19 cellular contexts compared by ENCODE assay signal in the genomic region with DNA sequence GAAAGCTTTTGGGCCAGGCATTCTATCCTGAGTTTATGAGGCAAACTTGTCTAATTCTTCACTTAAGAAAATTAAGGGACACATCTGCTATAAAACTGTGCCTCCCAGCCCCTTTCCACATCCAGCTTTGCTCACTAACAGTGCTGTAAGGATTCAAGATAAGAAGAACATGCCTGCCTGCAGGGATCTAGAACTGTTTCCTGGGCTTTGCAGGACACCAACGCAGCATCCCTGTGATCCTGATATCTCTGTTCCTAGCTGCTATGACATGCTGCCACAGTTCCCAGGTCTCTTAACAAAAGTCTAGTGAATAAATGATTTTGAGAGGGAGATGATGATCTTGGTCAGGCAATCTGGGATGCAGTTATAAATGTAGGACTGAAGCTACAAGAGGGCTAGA. TPM values are rescaled to one million over a fixed set of nuclear protein-coding genes. Genes with fewer than 3 reads are reported as not detected.
DNase-seq lines count a peak whose midpoint lies in the region; ATAC-seq, FAIRE-seq and TF ChIP-seq lines count a peak whose summit lies in the region.
"Had no signal": no experiment of that assay in that cellular context is flagged by ENCODE, and none has a peak within 500 bp of the region (broad histone marks: within the 10 kb centered on the region; RNA-seq: fewer than 3 reads in every experiment).

No MANE protein-coding gene starts in this region.

- H3K4me3 ChIP-seq in GM23338 (no peak overlapping the region), SK-N-SH (ENCODE audit: low read depth in 2 of 2, low read length in 1 of 2) (no peak overlapping the region), H1 (ENCODE audit: extremely low read depth in 1 of 4, insufficient read depth in 2 of 4, low read depth in 3 of 4, low read length in 4 of 4) (no peak overlapping the region), mesendoderm (ENCODE audit: low read length) (no peak overlapping the region), right atrium auricular region (no peak overlapping the region)
- H3K4me3 ChIP-seq: BLaER1 treated with 17β-estradiol and CSF1 and Interleukin-3, amounts not matched to agents 10 nM and 100 nM; GM23248 had no signal

- no peak for TF ChIP-seq POLR2A in H1 (IDR thresholded peaks at IDR 0.05; ENCODE audit: control extremely low read depth in 1 of 2, low read depth in 2 of 2, low read length in 2 of 2)

- no peaks in the 10 kb centered on the region for H3K23me2 ChIP-seq in H1 (ENCODE audit: low read depth, low read length)

- TF ChIP-seq CTCF in GM23338 (conservative IDR thresholded peaks at IDR 0.05; ENCODE audit: low read depth in 2 of 2) = no peak
- TF ChIP-seq CTCF in SK-N-SH (IDR thresholded peaks at IDR 0.05) = no peak
- no peak for TF ChIP-seq CTCF in H1 (IDR thresholded peaks at IDR 0.05; ENCODE audit: control extremely low read depth in 1 of 3, insufficient read depth in 1 of 3, low read depth in 1 of 3, low read length in 3 of 3)
- no peak for TF ChIP-seq CTCF in right atrium auricular region (IDR thresholded peaks at IDR 0.05)

- no peak overlapping the region for H3K27ac Mint-ChIP-seq in GM23338
- H3K27ac Mint-ChIP-seq: CD8-positive, alpha-beta T cell had no signal

- H3K4ac ChIP-seq in H1 (replicated peaks; ENCODE audit: insufficient read length, low read depth, low read length) (no peak overlapping the region), mesendoderm (ENCODE audit: low read depth, low read length) (no peak overlapping the region)

- H3K23ac ChIP-seq in H1 (ENCODE audit: insufficient read length) = no peak overlapping the region
- no peak overlapping the region for H3K23ac ChIP-seq in mesendoderm (ENCODE audit: low read length)

- H2BK20ac ChIP-seq in H1 (ENCODE audit: low read length) = no peak overlapping the region

- no peak for TF ChIP-seq EP300 in SK-N-SH (IDR thresholded peaks at IDR 0.05; ENCODE audit: borderline replicate concordance in 1 of 2, low read depth in 1 of 2, low read length in 1 of 2)
- TF ChIP-seq EP300 in H1 (IDR thresholded peaks at IDR 0.05; ENCODE audit: borderline replicate concordance in 1 of 2, low read depth in 2 of 2, low read length in 2 of 2) = no peak

- H3K9ac ChIP-seq in SK-N-SH (no peak overlapping the region), H1 (replicated peaks in 1 of 4; ENCODE audit: extremely low read depth in 1 of 4, low read depth in 3 of 4, low read length in 3 of 4) (no peak overlapping the region), mesendoderm (ENCODE audit: low read length) (no peak overlapping the region)
- H3K9ac ChIP-seq: BLaER1 treated with 17β-estradiol and CSF1 and Interleukin-3, amounts not matched to agents 10 nM and 100 nM; GM23248 had no signal

- no peaks in the 10 kb centered on the region for H3K36me3 ChIP-seq in GM23338 (ENCODE audit: insufficient read depth)
- H3K36me3 ChIP-seq in SK-N-SH (replicated peaks in 1 of 2; ENCODE audit: control insufficient read depth in 1 of 2, insufficient read depth in 2 of 2, low read length in 1 of 2) = no peaks in the 10 kb centered on the region
- H3K36me3 ChIP-seq in H1 (ENCODE audit: control insufficient read depth in 2 of 4, insufficient read depth in 4 of 4, low read length in 3 of 4) = no peaks in the 10 kb centered on the region
- no peaks in the 10 kb centered on the region for H3K36me3 ChIP-seq in mesendoderm (ENCODE audit: control insufficient read depth, insufficient read depth, low read length)
- no peaks in the 10 kb centered on the region for H3K36me3 ChIP-seq in right atrium auricular region
- H3K36me3 ChIP-seq: BLaER1 treated with 17β-estradiol and CSF1 and Interleukin-3, amounts not matched to agents 10 nM and 100 nM had no signal

- 38% methylated on average over 1 of the region's 1 CpG for WGBS in SK-N-SH (ENCODE audit: low lambda C conversion rate)
- WGBS in H1 (ENCODE audit: extremely low coverage in 1 of 2, insufficient coverage in 1 of 2, insufficient read length in 1 of 2, insufficient replicate concordance in 2 of 2, low coverage in 1 of 2, low lambda C conversion rate in 2 of 2, missing lambda C conversion rate in 1 of 2), 2 experiments = 82% methylated on average over 1 of the region's 1 CpG; no CpG with 5 or more reads in 1 of the 2 experiments
- WGBS in mesendoderm (ENCODE audit: extremely low coverage, insufficient coverage, low lambda C conversion rate) = no CpG with 5 or more reads among the region's 1 CpG

- H3F3A ChIP-seq in GM23338 (replicated peaks; ENCODE audit: low read depth) = no peaks in the 10 kb centered on the region
- H3F3A ChIP-seq in SK-N-SH (replicated peaks; ENCODE audit: insufficient read depth) = peaks cover 3% of the 10 kb centered on the region

- no peak overlapping the region for H3K4me3 Mint-ChIP-seq in GM23338
- H3K4me3 Mint-ChIP-seq: CD8-positive, alpha-beta T cell had no signal

- H3K4me1 Mint-ChIP-seq in GM23338 = peaks cover 12% of the 10 kb centered on the region

- peaks cover 3% of the 10 kb centered on the region; the same call in 1 of the 3 replicates for H3K36me3 Mint-ChIP-seq in GM23338 (ENCODE audit: low read depth)
- H3K36me3 Mint-ChIP-seq: CD8-positive, alpha-beta T cell had no signal

- no peaks in the 10 kb centered on the region for H3K27me3 ChIP-seq in GM23338 (ENCODE audit: insufficient read depth)
- no peaks in the 10 kb centered on the region for H3K27me3 ChIP-seq in SK-N-SH (ENCODE audit: insufficient read depth)
- H3K27me3 ChIP-seq in H1 (replicated peaks in 1 of 4; ENCODE audit: control insufficient read depth in 3 of 4, extremely low read depth in 1 of 4, insufficient read depth in 3 of 4, low read length in 3 of 4) = no peaks in the 10 kb centered on the region
- H3K27me3 ChIP-seq in mesendoderm (ENCODE audit: insufficient read depth, low read length, poor library complexity) = no peaks in the 10 kb centered on the region
- H3K27me3 ChIP-seq in right atrium auricular region = no peaks in the 10 kb centered on the region
- H3K27me3 ChIP-seq: BLaER1 treated with 17β-estradiol and CSF1 and Interleukin-3, amounts not matched to agents 10 nM and 100 nM had no signal

- H3K79me1 ChIP-seq in H1 (ENCODE audit: low read depth, low read length) (peaks cover 4% of the 10 kb centered on the region), mesendoderm (ENCODE audit: low read length) (peaks cover 5% of the 10 kb centered on the region)

- H3K4me1 ChIP-seq in GM23338 (ENCODE audit: insufficient read depth) = peaks cover 36% of the 10 kb centered on the region
- peaks cover 14 to 26% of the 10 kb centered on the region in 2 experiments; a peak in 3 of 4 replicates for H3K4me1 ChIP-seq in SK-N-SH (ENCODE audit: control insufficient read depth in 1 of 2, insufficient read depth in 2 of 2, low read depth in 1 of 2, low read length in 1 of 2)
- H3K4me1 ChIP-seq in H1 (replicated peaks in 1 of 4; ENCODE audit: control insufficient read depth in 3 of 4, insufficient read depth in 4 of 4, low read length in 3 of 4) = peaks cover 0 to 12% (median 6%) of the 10 kb centered on the region in 4 experiments; a peak in 4 of 7 replicates
- peaks cover 8% of the 10 kb centered on the region for H3K4me1 ChIP-seq in mesendoderm (ENCODE audit: control insufficient read depth, low read depth, low read length)
- H3K4me1 ChIP-seq in right atrium auricular region = no peaks in the 10 kb centered on the region

- H3K18ac ChIP-seq in H1 (ENCODE audit: extremely low read depth, low read length) = no peak overlapping the region
- no peak overlapping the region for H3K18ac ChIP-seq in mesendoderm (ENCODE audit: low read length)

- peak; percentile 68 for FAIRE-seq in H1 (lab: Jason Lieb, UNC)
- FAIRE-seq: G401.6, GM12892, GM18507 had no signal

- TF ChIP-seq RAD21 in SK-N-SH (IDR thresholded peaks at IDR 0.05; ENCODE audit: low read length) (no peak), H1 (IDR thresholded peaks at IDR 0.05 in 1 of 2, conservative IDR thresholded peaks at IDR 0.05 in 1 of 2; ENCODE audit: low read depth in 2 of 2, low read length in 2 of 2) (no peak)

- H4K5ac ChIP-seq in H1 (ENCODE audit: insufficient read length, low read depth, low read length) (no peak overlapping the region), mesendoderm (ENCODE audit: low read length) (no peak overlapping the region)

- H3K27ac ChIP-seq in GM23338 (ENCODE audit: low read depth) = no peak overlapping the region
- H3K27ac ChIP-seq in SK-N-SH (ENCODE audit: low read depth in 2 of 2, low read length in 1 of 2) = peak overlapping the region in 1 of 2 experiments; percentile 67; a peak in 2 of 4 replicates
- no peak overlapping the region for H3K27ac ChIP-seq in H1 (ENCODE audit: low read depth, low read length)
- H3K27ac ChIP-seq in mesendoderm (ENCODE audit: low read depth, low read length) = no peak overlapping the region
- no peak overlapping the region for H3K27ac ChIP-seq in right atrium auricular region
- H3K27ac ChIP-seq: BLaER1 treated with 17β-estradiol and CSF1 and Interleukin-3, amounts not matched to agents 10 nM and 100 nM; GM23248 had no signal

- H3K9me3 ChIP-seq in SK-N-SH = no peaks in the 10 kb centered on the region
- no peaks in the 10 kb centered on the region for H3K9me3 ChIP-seq in H1 (ENCODE audit: insufficient read depth in 2 of 2, low read depth in 1 of 2, low read length in 1 of 2)
- H3K9me3 ChIP-seq in right atrium auricular region = no peaks in the 10 kb centered on the region
- H3K9me3 ChIP-seq: BLaER1 treated with 17β-estradiol and CSF1 and Interleukin-3, amounts not matched to agents 10 nM and 100 nM had no signal

- H2AK5ac ChIP-seq in H1 (ENCODE audit: low read depth, low read length) (no peak overlapping the region), mesendoderm (ENCODE audit: low read length) (no peak overlapping the region)

- H4K20me1 ChIP-seq in GM23338 (replicated peaks; ENCODE audit: insufficient read depth) (no peaks in the 10 kb centered on the region), SK-N-SH (ENCODE audit: insufficient read depth) (no peaks in the 10 kb centered on the region), H1 (replicated peaks in 1 of 2; ENCODE audit: control insufficient read depth in 1 of 2, insufficient read depth in 2 of 2, low read length in 2 of 2) (peaks cover 0 to 1% of the 10 kb centered on the region in 2 experiments)
- H4K20me1 ChIP-seq: BLaER1 treated with 17β-estradiol and CSF1 and Interleukin-3, amounts not matched to agents 10 nM and 100 nM had no signal

- peak overlapping the region; percentile 73 for H4K91ac ChIP-seq in H1 (replicated peaks; ENCODE audit: insufficient read length, low read length)

- no peak overlapping the region for H3K14ac ChIP-seq in H1 (ENCODE audit: insufficient read length)

- H2BK5ac ChIP-seq in H1 (ENCODE audit: low read depth, low read length) (no peak overlapping the region), mesendoderm (ENCODE audit: low read length) (no peak overlapping the region)

- POLR2A ChIA-PET in SK-N-SH (lab: Yijun Ruan, JAX) (no interaction called here), H1 (lab: Charles Lee; ENCODE audit: partially characterized antibody) (interaction anchor here (1.2 kb wide), 2 partner anchors 13 kb away, joined by 4 to 5 read pairs; no protein-coding TSS in a partner anchor)

- H4K8ac ChIP-seq in H1 (ENCODE audit: extremely low read depth, insufficient read depth, low read length) = no peak overlapping the region
- no peak overlapping the region for H4K8ac ChIP-seq in mesendoderm (ENCODE audit: low read depth, low read length)

- H3K4me2 ChIP-seq in GM23338 (peak overlapping the region; percentile 33; the same call in 1 of the 2 replicates), SK-N-SH (0 out of 2 replicates have a peak overlapping the region, but pooled peaks have one; percentile 22), H1 (ENCODE audit: insufficient read depth in 1 of 2, low read depth in 2 of 2, low read length in 2 of 2) (no peak overlapping the region), mesendoderm (ENCODE audit: low read length) (no peak overlapping the region)
- H3K4me2 ChIP-seq: BLaER1 treated with 17β-estradiol and CSF1 and Interleukin-3, amounts not matched to agents 10 nM and 100 nM had no signal

- H2BK15ac ChIP-seq in H1 (ENCODE audit: low read length) = no peak overlapping the region
- H2BK15ac ChIP-seq in mesendoderm (replicated peaks; ENCODE audit: low read depth) = no peak overlapping the region

- no peak overlapping the region for H2BK12ac ChIP-seq in H1 (ENCODE audit: low read depth, low read length)

- H3K56ac ChIP-seq in H1 (replicated peaks; ENCODE audit: insufficient read length, low read depth, low read length) (no peak overlapping the region), mesendoderm (ENCODE audit: low read length) (no peak overlapping the region)

- CTCF ChIA-PET in SK-N-SH (lab: Yijun Ruan, JAX) (interaction anchor here (1.1 to 1.8 kb wide), 5 partner anchors 13 to 115 kb away, joined by 3 to 7 read pairs (median 4); a partner anchor contains a TSS), H1 (lab: Charles Lee; ENCODE audit: partially characterized antibody) (interaction anchor here (0.8 to 1.6 kb wide), 3 partner anchors 9 to 50 kb away, joined by 4 to 13 read pairs (median 6); no protein-coding TSS in a partner anchor)

- ATAC-seq in GM23338 = no peak
- ATAC-seq: CD8-positive, alpha-beta T cell had no signal

- no peaks in the 10 kb centered on the region for H3K9me3 Mint-ChIP-seq in GM23338
- H3K9me3 Mint-ChIP-seq: CD8-positive, alpha-beta T cell had no signal

- H3K9me2 ChIP-seq in GM23338 (ENCODE audit: insufficient read depth) (no peaks in the 10 kb centered on the region), SK-N-SH (no peaks in the 10 kb centered on the region)

- DNase-seq in GM23338 (ENCODE audit: low spot score) (no peak), SK-N-SH (peak; percentile 51), H1 (ENCODE audit: low read depth in 1 of 2, low spot score in 2 of 2) (no peak), mesendoderm (peak; percentile 75), DMS79 treated with DMSO at 0.1 percent for 48 hours (lab: John Stamatoyannopoulos, UW) (no peak), HCEC 1CT (no peak), right atrium auricular region (ENCODE audit: low spot score) (no peak), NCI-H2196 (lab: John Stamatoyannopoulos, UW; ENCODE audit: unreplicated experiment) (no peak)
- DNase-seq: 8988T; Calu3; CD8-positive, alpha-beta T cell; DMS 273 treated with DMSO at 0.1 percent for 48 hours; DMS53; GM23248; H7 had no signal

- no peaks in the 10 kb centered on the region for H3K27me3 Mint-ChIP-seq in GM23338 (ENCODE audit: insufficient read depth, low read depth, poor library complexity)

- no peak overlapping the region for H2AFZ ChIP-seq in GM23338
- H2AFZ ChIP-seq in SK-N-SH (ENCODE audit: low read depth) = no peak overlapping the region
- H2AFZ ChIP-seq in H1 (ENCODE audit: low read length) = no peak overlapping the region
- H2AFZ ChIP-seq: GM23248 had no signal

- H3K79me2 ChIP-seq in GM23338 (replicated peaks; ENCODE audit: insufficient read depth) = peaks cover 88% of the 10 kb centered on the region
- H3K79me2 ChIP-seq in SK-N-SH (ENCODE audit: insufficient read depth) = peaks cover 4% of the 10 kb centered on the region; the same call in 1 of the 2 replicates
- H3K79me2 ChIP-seq in H1 (ENCODE audit: control insufficient read depth in 1 of 2, insufficient read depth in 2 of 2, low read length in 2 of 2) = peaks cover 0 to 86% of the 10 kb centered on the region in 2 experiments; a peak in 3 of 4 replicates
- peaks cover 7% of the 10 kb centered on the region for H3K79me2 ChIP-seq in mesendoderm (ENCODE audit: control insufficient read depth, insufficient read depth, low read length)

- H2BK120ac ChIP-seq in H1 (replicated peaks; ENCODE audit: low read depth, low read length) (no peak overlapping the region), mesendoderm (ENCODE audit: low read depth, low read length) (no peak overlapping the region)

RNA-seq across cellular contexts. Expression of a gene that starts 12.4 kb away (rescaled TPM):
- total RNA-seq in GM23338 (2014; rRNA removed; shearing (Covaris generic)) = 33.8 and 40.4 TPM in 2 replicates
- polyA plus RNA-seq in GM23338 (2016; fragmentation: Nextera tagmentation; extraction: Ambion mirVana) (14.8 and 15.9 TPM in 2 replicates), SK-N-SH (2012; rRNA removed) (2.8 and 3.1 TPM in 2 replicates), H1 (2011; rRNA removed) (4.3 and 6.3 TPM in 2 replicates)
- polyA plus RNA-seq in SK-N-SH (2012; cell fraction: cytosol; rRNA removed) = 6.0 and 7.1 TPM in 2 replicates
- 2.9 and 4.8 TPM in 2 replicates for polyA plus RNA-seq in SK-N-SH (2012; cell fraction: nucleus; rRNA removed)
- total RNA-seq in H1 (2021; fragmentation: NEBNext Ultra II Directional; extraction: Animal tissue kit (Norgen Biotek cat#: 25700)) = 37.9 and 41.5 TPM in 2 replicates
- 6.1 TPM for polyA plus RNA-seq in H1 (2011; cell fraction: cytosol; rRNA removed)
- polyA plus RNA-seq in H1 (2011; cell fraction: nucleus; rRNA removed) = 13.3 TPM
- 9.5 to 17.6 TPM (median 13.1 TPM) in 4 replicates for polyA plus RNA-seq in H1 (2012, experiment 1 of 2)
- polyA plus RNA-seq in H1 (2012, experiment 2 of 2) = 1.9 TPM
- 42.4 TPM for polyA plus RNA-seq in H1 (2013, experiment 1 of 2)
- polyA plus RNA-seq in H1 (2013, experiment 2 of 2) = 41.4 TPM
- 17.3 and 20.4 TPM in 2 replicates for polyA minus RNA-seq in H1 (2011; rRNA and poly(A)+ RNA removed)
- polyA minus RNA-seq in H1 (2011; cell fraction: cytosol; rRNA and poly(A)+ RNA removed) = 13.8 TPM
- polyA minus RNA-seq in H1 (2011; cell fraction: nucleus; rRNA and poly(A)+ RNA removed) = 32.3 TPM
- polyA plus RNA-seq in mesendoderm (2013, experiment 1 of 2) = 22.9 TPM
- polyA plus RNA-seq in mesendoderm (2013, experiment 2 of 2) = 23.1 TPM
- 1 to 10 TPM; 3.4 to 5.6 TPM for total RNA-seq in right atrium auricular region

Comparison
In these comparisons a context has a peak if more than half of its experiments do, and no peak if none do; other contexts are left out.
1. DNase-seq: peak in SK-N-SH (single experiment) and mesendoderm (single experiment); none in GM23338 (single experiment), H1 (0 of 2), DMS79 treated with DMSO at 0.1 percent for 48 hours (single experiment), HCEC 1CT (single experiment), right atrium auricular region (single experiment) and NCI-H2196 (single experiment).
2. H3K4me2 ChIP-seq: peak in GM23338 (single experiment) and SK-N-SH (single experiment); none in H1 (0 of 2) and mesendoderm (single experiment).